In genomic region chr5:139677404-139678282, GRCh38 we compare ENCODE assay signal across 12 cellular contexts. TPM values are rescaled to one million over a fixed set of nuclear protein-coding genes. Genes with fewer than 3 reads are reported as not detected.
DNase-seq lines count a peak whose midpoint lies in the region; ATAC-seq and TF ChIP-seq lines count a peak whose summit lies in the region.
"Had no signal": no experiment of that assay in that cellular context is flagged by ENCODE, and none has a peak within 500 bp of the region (broad histone marks: within the 10 kb centered on the region; RNA-seq: fewer than 3 reads in every experiment).

No MANE protein-coding gene starts in this region.

- H3K9me3 ChIP-seq in HCT116 (ENCODE audit: control insufficient read depth in 1 of 2, insufficient read depth in 1 of 2, low read depth in 1 of 2, low read length in 2 of 2), result no peaks in the 10 kb centered on the region
- H3K9me3 ChIP-seq in adipocyte (ENCODE audit: control insufficient read depth, low read length), result no peaks in the 10 kb centered on the region
- no peaks in the 10 kb centered on the region for H3K9me3 ChIP-seq in spleen
- H3K9me3 ChIP-seq: upper lobe of right lung had no signal

- H3K36me3 ChIP-seq in HCT116 (ENCODE audit: control insufficient read depth in 1 of 2, insufficient read depth in 2 of 2, low read length in 2 of 2) (peaks cover 0 to 6% of the 10 kb centered on the region in 2 experiments; a peak in 1 of 4 replicates), adipocyte (ENCODE audit: control insufficient read depth, insufficient read depth, low read length, severe bottlenecking) (peaks cover 28% of the 10 kb centered on the region), spleen (peaks cover 0 to 46% (median 24%) of the 10 kb centered on the region in 6 donors)

- peaks cover 40% of the 10 kb centered on the region for H3K79me2 ChIP-seq in HCT116 (ENCODE audit: insufficient read depth, low read length)

- no peak for ATAC-seq in HCT116

- RAD21 ChIA-PET in HCT116 (lab: Charles Lee; ENCODE audit: low non-redundant PET in 1 of 2, low total read pairs in 2 of 2, uncharacterized antibody in 2 of 2, unreplicated experiment in 2 of 2), result no interaction called here

- TF ChIP-seq CTCF in HCT116 (IDR thresholded peaks at IDR 0.05 in 2 of 3, conservative IDR thresholded peaks at IDR 0.05 in 1 of 3; ENCODE audit: borderline replicate concordance in 1 of 3, insufficient read depth in 1 of 3, low read depth in 2 of 3, low read length in 2 of 3) (no peak), spleen (IDR thresholded peaks at IDR 0.05 in 8 of 11, conservative IDR thresholded peaks at IDR 0.05 in 3 of 11) (no peak)

- H3K4me3 ChIP-seq in HCT116 (replicated peaks in 1 of 2; ENCODE audit: low read depth in 1 of 2, low read length in 2 of 2), result no peak overlapping the region
- H3K4me3 ChIP-seq in adipocyte (ENCODE audit: low read length), result no peak overlapping the region
- H3K4me3 ChIP-seq in spleen, result no peak overlapping the region
- H3K4me3 ChIP-seq: upper lobe of right lung had no signal

- H4K20me1 ChIP-seq in HCT116 (ENCODE audit: insufficient read depth), result no peaks in the 10 kb centered on the region

- no peak for TF ChIP-seq RAD21 in HCT116 (IDR thresholded peaks at IDR 0.05; ENCODE audit: low read depth)

- peak overlapping the region; percentile 7; the same call in 1 of the 2 replicates for H3K4me2 ChIP-seq in HCT116 (ENCODE audit: low read length)

- POLR2A ChIA-PET in HCT116 (lab: Charles Lee), result no interaction called here

- CTCF ChIA-PET in HCT116 (lab: Charles Lee), result interaction anchor here (1.1 kb wide), 1 partner anchor 98 kb away, joined by 3 read pairs; no protein-coding TSS in a partner anchor

- H3K27me3 ChIP-seq in HCT116 (ENCODE audit: insufficient read depth, low read length) (no peaks in the 10 kb centered on the region), adipocyte (replicated peaks; ENCODE audit: control insufficient read depth, insufficient read depth, low read length) (no peaks in the 10 kb centered on the region), spleen (replicated peaks in 1 of 7) (no peaks in the 10 kb centered on the region)
- H3K27me3 ChIP-seq: upper lobe of right lung had no signal

- no peak for DNase-seq in HCT116 (ENCODE audit: low read depth, low spot score)
- no peak for DNase-seq in adipocyte (ENCODE audit: low read depth)
- DNase-seq in left kidney (ENCODE audit: low read depth, low spot score), result peak; percentile 90
- no peak for DNase-seq in spleen
- no peak for DNase-seq in activated CD4-positive, alpha-beta T cell treated with anti-CD3 and anti-CD28 coated beads, Interleukin-2, amount 50 U/mL, for 4 hours
- no peak for DNase-seq in activated CD4-positive, alpha-beta T cell treated with anti-CD3 and anti-CD28 coated beads for 48 hours
- no peak for DNase-seq in NCI-H345 treated with DMSO at 0.1 percent for 48 hours (lab: John Stamatoyannopoulos, UW; ENCODE audit: unreplicated experiment)
- DNase-seq in foreskin melanocyte, result no peak
- DNase-seq: activated CD4-positive, alpha-beta T cell treated with anti-CD3 and anti-CD28 coated beads, Interleukin-2, amount 10 ng/mL, durations not matched to agents 24 days and 14 days; OCI-M1; stimulated activated CD4-positive, alpha-beta T cell treated with anti-CD3 and anti-CD28 coated beads, Interleukin-12 subunit alpha, Interleukin-12 subunit beta, amount 100 ng/mL, for 4 hours; upper lobe of right lung had no signal

- BruUV-seq in HCT116 (replicated peaks; lab: Mats Ljungman, UMichigan), result no TSS peak

- H2AFZ ChIP-seq in HCT116 (ENCODE audit: low read depth, low read length, poor library complexity, severe bottlenecking), result no peak overlapping the region

- H3K27ac ChIP-seq in HCT116 (ENCODE audit: low read depth, low read length) (no peak overlapping the region; the same call in 1 of the 2 replicates), spleen (peak overlapping the region in 5 of 8 donors; percentile 21 to 47 (median 37))
- H3K27ac ChIP-seq: upper lobe of right lung had no signal

- intact Hi-C loops in HCT116 (cut with micrococcal nuclease) (no loop called here), spleen (cut with DNase I; ENCODE audit: low total_unique reads) (no loop called here)

- H3K4me1 ChIP-seq in HCT116 (ENCODE audit: control insufficient read depth in 1 of 2, insufficient read depth in 2 of 2, low read length in 2 of 2) (peaks cover 13 to 21% of the 10 kb centered on the region in 2 experiments; a peak in 2 of 4 replicates), adipocyte (ENCODE audit: control insufficient read depth, insufficient read depth, low read length) (peaks cover 50% of the 10 kb centered on the region), spleen (peaks cover 17 to 72% (median 46%) of the 10 kb centered on the region in 6 donors)

- no peak for TF ChIP-seq POLR2A in HCT116 (IDR thresholded peaks at IDR 0.05; ENCODE audit: borderline replicate concordance, extremely low read depth, insufficient read depth, insufficient read length)
- no peak for TF ChIP-seq POLR2A in spleen (IDR thresholded peaks at IDR 0.05)

- no peaks in the 10 kb centered on the region for H3K9me2 ChIP-seq in HCT116 (ENCODE audit: insufficient read depth)

- 65 to 76% (median 73%) methylated on average over 16 to 19 of the region's 19 CpGs for WGBS in spleen, 5 donors

- no peak overlapping the region for H3K9ac ChIP-seq in HCT116 (ENCODE audit: low read length)
- H3K9ac ChIP-seq in adipocyte (ENCODE audit: low read length), result peak overlapping the region; percentile 3

TF ChIP-seq in HCT116, 20 proteins besides CTCF, POLR2A, EP300 and RAD21:
- TF ChIP-seq ATF3 (IDR thresholded peaks at IDR 0.05) (no peak), CEBPB (IDR thresholded peaks at IDR 0.05; ENCODE audit: low read depth) (no peak), REST (IDR thresholded peaks at IDR 0.05; ENCODE audit: low read depth) (no peak), ZBTB33 (IDR thresholded peaks at IDR 0.05; ENCODE audit: extremely low read depth, insufficient replicate concordance, low read length) (no peak), SP1 (IDR thresholded peaks at IDR 0.05; ENCODE audit: low read depth) (no peak), EZH2phosphoT487 (IDR thresholded peaks at IDR 0.05; ENCODE audit: borderline replicate concordance) (no peak), MAX (IDR thresholded peaks at IDR 0.05) (no peak), EGR1 (IDR thresholded peaks at IDR 0.05; ENCODE audit: low read depth) (no peak)
TF ChIP-seq in HCT116: peak in this region for 0.

RNA-seq across cellular contexts. Expression of gene CXXC5, which starts 29.5 kb away (rescaled TPM):
- total RNA-seq in HCT116 (2021; ENCODE audit: unreplicated experiment), result 43.1 TPM
- polyA plus RNA-seq in HCT116 (2012), result 34.4 and 46.2 TPM in 2 replicates
- 10 to 100 TPM; 57.5 to 69.5 (median 62.8) TPM for total RNA-seq in spleen
- polyA plus RNA-seq in spleen, result 10 to 100 TPM; 46.4 to 69.5 (median 60.8) TPM
